ENCODE assay signal across 9 cellular contexts in genomic region chr20:32109392-32110172, GRCh38. TPM values are rescaled to one million over a fixed set of nuclear protein-coding genes. Genes with fewer than 3 reads are reported as not detected.
A peak's percentile ranks its signal among the peaks of the same experiment; 100 is the strongest.
DNase-seq lines count a peak whose midpoint lies in the region; ATAC-seq, FAIRE-seq and TF ChIP-seq lines count a peak whose summit lies in the region.
"Had no signal": no experiment of that assay in that cellular context is flagged by ENCODE, and none has a peak within 500 bp of the region (broad histone marks: within the 10 kb centered on the region; RNA-seq: fewer than 3 reads in every experiment).

TSS of gene TM9SF4 (plus strand) at chr20:32109714. CDS start at chr20:32109741, 27 bp downstream.

- H3K4me3 ChIP-seq in AG10803 (ENCODE audit: low read length): peak within 1 kb of the TSS; percentile 97
- peak within 1 kb of the TSS; percentile 71 to 91 (median 88) for H3K4me3 ChIP-seq in keratinocyte (ENCODE audit: control insufficient read depth in 2 of 3, extremely low read depth in 1 of 3, insufficient read depth in 2 of 3, low read depth in 1 of 3, low read length in 3 of 3)

- DNase-seq in AG10803 (ENCODE audit: low read depth) (peak; percentile 92), NCI-H460 (ENCODE audit: extremely low read depth, low read depth) (peak; percentile 95), cerebellum (ENCODE audit: low spot score) (peak; percentile 90), keratinocyte (ENCODE audit: low read depth, low spot score) (peak; percentile 26)
- DNase-seq in activated CD4-positive, alpha-beta T cell treated with anti-CD3 and anti-CD28 coated beads for 1 hour: peak; percentile 82
- peak; percentile 72 to 77 for DNase-seq in stimulated activated CD4-positive, alpha-beta T cell treated with anti-CD3 and anti-CD28 coated beads, Interleukin-15, amount 100 ng/mL, for 1 hour (ENCODE audit: low read depth in 1 of 2, low spot score in 1 of 2)

- H3K4me2 ChIP-seq in keratinocyte (ENCODE audit: control insufficient read depth, extremely low read depth, insufficient read depth, low read depth, low read length): peak within 1 kb of the TSS; percentile 91

- peaks cover under 1% of the 10 kb centered on the region for H4K20me1 ChIP-seq in keratinocyte (ENCODE audit: control insufficient read depth, extremely low read depth, insufficient read depth, low read length)

- TF ChIP-seq CTCF in AG10803 (conservative IDR thresholded peaks at IDR 0.05; ENCODE audit: low read length) (no peak), keratinocyte (optimal IDR thresholded peaks at IDR 0.05 in 1 of 3, IDR thresholded peaks at IDR 0.05 in 1 of 3, conservative IDR thresholded peaks at IDR 0.05 in 1 of 3; ENCODE audit: extremely low read depth in 1 of 3, insufficient read depth in 2 of 3, low read length in 3 of 3) (no peak)

- H3K9me1 ChIP-seq in keratinocyte (ENCODE audit: control insufficient read depth, extremely low read depth, insufficient read depth, low read length): peaks cover 4% of the 10 kb centered on the region

- no peaks in the 10 kb centered on the region for H3K27me3 ChIP-seq in keratinocyte (ENCODE audit: control insufficient read depth, extremely low read depth, insufficient read depth, low read length)

- peak within 1 kb of the TSS; percentile 100 for H2AFZ ChIP-seq in keratinocyte (ENCODE audit: control insufficient read depth, low read length)

- peaks cover 20% of the 10 kb centered on the region for H3K4me1 ChIP-seq in keratinocyte (ENCODE audit: control insufficient read depth, extremely low read depth, insufficient read depth, low read length)

- ATAC-seq in GM19043 (IDR thresholded peaks at IDR 0.05; ENCODE audit: low read depth, unreplicated experiment) (peak; percentile 79), HG03378 (IDR thresholded peaks at IDR 0.05; ENCODE audit: unreplicated experiment) (peak; percentile 80)

- peaks cover 48% of the 10 kb centered on the region for H3K79me2 ChIP-seq in keratinocyte (ENCODE audit: control insufficient read depth, insufficient read depth, low read length)

- peaks cover 0 to 2% of the 10 kb centered on the region in 2 experiments for H3K36me3 ChIP-seq in keratinocyte (ENCODE audit: control insufficient read depth in 2 of 2, extremely low read depth in 1 of 2, insufficient read depth in 2 of 2, low read length in 2 of 2)

- peak within 1 kb of the TSS; percentile 100 for H3K9ac ChIP-seq in keratinocyte (ENCODE audit: control insufficient read depth, extremely low read depth, insufficient read depth, low read length)

- H3K27ac ChIP-seq in keratinocyte (ENCODE audit: control insufficient read depth, insufficient read depth, low read length): peak within 1 kb of the TSS; percentile 100

- dilution Hi-C loops in keratinocyte (cut with MboI; ENCODE audit: extremely low pct_ligation_motif_present, low sequenced_read_pairs): no loop called here

- no peaks in the 10 kb centered on the region for H3K9me3 ChIP-seq in keratinocyte (ENCODE audit: control insufficient read depth, low read depth, low read length)

- peak; percentile 71 for FAIRE-seq in keratinocyte (lab: Jason Lieb, UNC)
- FAIRE-seq: TTC549 had no signal

RNA-seq across cellular contexts. Expression of gene TM9SF4, which starts in this region (rescaled TPM):
- 42.9 and 44.1 TPM in 2 replicates for total RNA-seq in NCI-H460 (2014; rRNA removed; shearing (Covaris generic))
- 37.8 and 40.0 TPM in 2 replicates for polyA plus RNA-seq in NCI-H460 (2014; cell fraction: nucleus; rRNA removed)
- total RNA-seq in cerebellum: 21.9 TPM
- polyA plus RNA-seq in keratinocyte: 49.4 to 65.5 TPM (median 62.2 TPM) in 3 replicates
- 14.0 TPM for polyA plus RNA-seq in keratinocyte (2011; ENCODE audit: low read depth)
- 25.1 and 27.3 TPM in 2 replicates for polyA plus RNA-seq in keratinocyte (2011; cell fraction: cytosol; rRNA removed)
- 116 and 121 TPM in 2 replicates for polyA plus RNA-seq in keratinocyte (2011; cell fraction: nucleus; rRNA removed)
- polyA plus RNA-seq in keratinocyte (2012; ENCODE audit: low replicate concordance): 37.2 and 37.7 TPM in 2 replicates
- polyA minus RNA-seq in keratinocyte: 74.3 to 98.5 TPM (median 94.5 TPM) in 3 replicates
- polyA minus RNA-seq in keratinocyte (2011; cell fraction: cytosol; rRNA and poly(A)+ RNA removed): 39.7 TPM
- polyA minus RNA-seq in keratinocyte (2011; cell fraction: nucleus; rRNA and poly(A)+ RNA removed): 91.4 and 120 TPM in 2 replicates

Comparison
In these comparisons a context has a peak if more than half of its experiments do, and no peak if none do; other contexts are left out.
1. Peak in every context shown above with its lines: DNase-seq, ATAC-seq, H3K4me3 ChIP-seq and H3K27ac ChIP-seq.
2. DNase-seq: peak in every context shown above with its lines; median percentile 95 in NCI-H460; 92 in AG10803; 90 in cerebellum; 82 in activated CD4-positive, alpha-beta T cell treated with anti-CD3 and anti-CD28 coated beads for 1 hour; 74 in stimulated activated CD4-positive, alpha-beta T cell treated with anti-CD3 and anti-CD28 coated beads, Interleukin-15, amount 100 ng/mL, for 1 hour; 26 in keratinocyte.